12 cellular contexts compared by ENCODE assay signal in the genomic region with DNA sequence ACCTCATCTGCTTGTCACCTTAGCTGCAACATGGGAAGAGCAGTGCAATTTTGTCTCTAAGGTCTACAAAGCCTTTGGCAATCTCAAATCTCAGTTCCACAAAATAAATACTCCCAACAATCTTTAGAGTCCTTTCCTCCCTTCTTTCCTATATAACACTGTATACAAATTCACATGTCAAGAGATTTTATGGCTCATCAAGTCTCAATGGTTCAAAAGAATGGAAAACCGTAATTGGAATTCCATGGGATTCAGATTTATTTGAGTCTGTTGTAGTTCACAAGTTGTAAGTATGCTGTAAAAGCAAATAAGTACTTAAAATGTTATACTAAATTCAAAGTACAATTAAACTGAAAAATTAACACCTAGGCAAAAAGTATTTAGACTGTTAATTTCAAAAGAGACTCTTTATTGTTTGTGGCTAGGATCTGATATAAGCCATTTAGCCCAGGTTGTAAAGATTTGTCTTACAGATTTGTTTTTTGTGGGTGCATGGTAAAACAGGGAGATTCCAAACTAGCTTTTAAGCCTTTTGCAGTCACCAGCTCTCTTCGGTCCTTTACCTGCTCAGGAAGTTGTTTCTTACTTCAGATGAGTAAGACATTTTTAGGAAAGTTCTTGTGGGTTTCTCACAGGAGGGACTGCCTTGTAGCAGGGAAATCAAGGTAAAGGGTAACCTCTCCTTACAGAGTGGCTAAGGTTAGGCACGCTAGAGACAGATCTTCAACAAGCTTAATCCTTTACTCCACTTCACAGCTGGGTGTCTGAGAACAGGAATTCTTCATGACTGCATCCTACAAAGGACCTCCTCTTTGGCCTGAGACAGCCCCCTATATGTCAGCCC. TPM values are rescaled to one million over a fixed set of nuclear protein-coding genes. Genes with fewer than 3 reads are reported as not detected.
DNase-seq lines count a peak whose midpoint lies in the region; ATAC-seq and TF ChIP-seq lines count a peak whose summit lies in the region.
"Had no signal": no experiment of that assay in that cellular context is flagged by ENCODE, and none has a peak within 500 bp of the region (broad histone marks: within the 10 kb centered on the region; RNA-seq: fewer than 3 reads in every experiment).

No MANE protein-coding gene starts in this region.

- no peak overlapping the region for H3K4me3 Mint-ChIP-seq in activated CD4-positive, alpha-beta T cell treated with anti-CD3 and anti-CD28 coated beads, Interleukin-2, amount 10 ng/mL, durations not matched to agents 7 days and 5 days
- H3K4me3 Mint-ChIP-seq in stimulated activated naive CD8-positive, alpha-beta T cell treated with anti-CD3 and anti-CD28 coated beads, Interleukin-15, amount 100 ng/mL, for 72 hours: peak overlapping the region; percentile 7 to 33

- DNase-seq in activated CD4-positive, alpha-beta T cell treated with anti-CD3 and anti-CD28 coated beads, Interleukin-2, amount 10 ng/mL, durations not matched to agents 7 days and 5 days: no peak
- no peak for DNase-seq in activated CD4-positive, alpha-beta T cell treated with anti-CD3 and anti-CD28 coated beads for 48 hours
- no peak for DNase-seq in Panc1 (ENCODE audit: low read depth, low spot score)
- no peak for DNase-seq in hepatocyte (ENCODE audit: low spot score)
- DNase-seq in stimulated activated naive CD8-positive, alpha-beta T cell treated with anti-CD3 and anti-CD28 coated beads, Interleukin-15, amount 100 ng/mL, for 72 hours: peak in 1 of 2 donors; percentile 23
- no peak for DNase-seq in Kasumi-1 (lab: John Stamatoyannopoulos, UW)
- no peak for DNase-seq in GM13976 (ENCODE audit: low spot score)
- DNase-seq: amniotic stem cell, nucleus accumbens, T-helper 9 cell had no signal

- H3K27ac Mint-ChIP-seq in activated CD4-positive, alpha-beta T cell treated with anti-CD3 and anti-CD28 coated beads, Interleukin-2, amount 10 ng/mL, durations not matched to agents 7 days and 5 days: peak overlapping the region; percentile 2
- peak overlapping the region in 1 of 2 donors; percentile 23 for H3K27ac Mint-ChIP-seq in stimulated activated naive CD8-positive, alpha-beta T cell treated with anti-CD3 and anti-CD28 coated beads, Interleukin-15, amount 100 ng/mL, for 72 hours

- H3K36me3 Mint-ChIP-seq in activated CD4-positive, alpha-beta T cell treated with anti-CD3 and anti-CD28 coated beads, Interleukin-2, amount 10 ng/mL, durations not matched to agents 7 days and 5 days (ENCODE audit: low read depth): peaks cover 6% of the 10 kb centered on the region

- no TSS peak for BruUV-seq in Panc1 (replicated peaks; lab: Mats Ljungman, UMichigan)

- POLR2A ChIA-PET in activated CD4-positive, alpha-beta T cell treated with anti-CD3 and anti-CD28 coated beads, Interleukin-2, amount 10 ng/mL, durations not matched to agents 7 days and 5 days (lab: Charles Lee): no interaction called here
- POLR2A ChIA-PET in Panc1 (lab: Charles Lee): interaction anchor here (0.6 kb wide), 1 partner anchor 203 kb away, joined by 6 read pairs; no protein-coding TSS in a partner anchor

- H4K20me1 ChIP-seq in hepatocyte (ENCODE audit: insufficient read depth, poor library complexity, severe bottlenecking): peaks cover 11% of the 10 kb centered on the region

- H3K4me1 ChIP-seq in Panc1 (ENCODE audit: control insufficient read depth, insufficient read depth, low read length) (peaks cover 12% of the 10 kb centered on the region; the same call in 1 of the 2 replicates), hepatocyte (ENCODE audit: insufficient read depth) (peaks cover 52% of the 10 kb centered on the region)

- H3K9me2 ChIP-seq in hepatocyte (replicated peaks; ENCODE audit: insufficient read depth): no peaks in the 10 kb centered on the region

- H3K9me3 ChIP-seq in Panc1 (ENCODE audit: control insufficient read depth, insufficient read depth, low read depth, low read length): no peaks in the 10 kb centered on the region
- no peaks in the 10 kb centered on the region for H3K9me3 ChIP-seq in hepatocyte (ENCODE audit: low read depth)

- CTCF ChIA-PET in activated CD4-positive, alpha-beta T cell treated with anti-CD3 and anti-CD28 coated beads, Interleukin-2, amount 10 ng/mL, durations not matched to agents 7 days and 5 days (lab: Charles Lee): interaction anchor here (0.9 to 2.1 kb wide), 4 partner anchors 10 to 201 kb away, joined by 3 to 7 read pairs (median 5); no protein-coding TSS in a partner anchor
- CTCF ChIA-PET in Panc1 (lab: Charles Lee): interaction anchor here (0.6 to 1.0 kb wide), 2 partner anchors 24 to 115 kb away, joined by 3 read pairs; no protein-coding TSS in a partner anchor

- in situ Hi-C loops in Panc1 (cut with HindIII; ENCODE audit: low pct_unique_long_range_greater_than_20kb, low sequenced_read_pairs): no loop called here
- in situ Hi-C loops in GM13976 (cut with MboI; ENCODE audit: low sequenced_read_pairs, unreplicated experiment): loop anchor here (10.0 kb wide), 1 partner anchor 177 kb away; no protein-coding TSS in a partner anchor

- H2AFZ ChIP-seq in hepatocyte: no peak overlapping the region

- H3K4me1 Mint-ChIP-seq in activated CD4-positive, alpha-beta T cell treated with anti-CD3 and anti-CD28 coated beads, Interleukin-2, amount 10 ng/mL, durations not matched to agents 7 days and 5 days: peaks cover 54% of the 10 kb centered on the region
- peaks cover 66% of the 10 kb centered on the region for H3K4me1 Mint-ChIP-seq in stimulated activated naive CD8-positive, alpha-beta T cell treated with anti-CD3 and anti-CD28 coated beads, Interleukin-15, amount 100 ng/mL, for 72 hours

- H3K36me3 ChIP-seq in Panc1 (ENCODE audit: control insufficient read depth, insufficient read depth, low read length) (no peaks in the 10 kb centered on the region), hepatocyte (replicated peaks; ENCODE audit: insufficient read depth, low read depth) (no peaks in the 10 kb centered on the region)

- H3K27me3 ChIP-seq in Panc1 (ENCODE audit: control insufficient read depth, insufficient read depth, low read length): no peaks in the 10 kb centered on the region
- H3K27me3 ChIP-seq in hepatocyte: no peaks in the 10 kb centered on the region

- peak overlapping the region; percentile 74 for H3K4me2 ChIP-seq in hepatocyte

- H3K9me3 Mint-ChIP-seq in activated CD4-positive, alpha-beta T cell treated with anti-CD3 and anti-CD28 coated beads, Interleukin-2, amount 10 ng/mL, durations not matched to agents 7 days and 5 days: no peaks in the 10 kb centered on the region
- no peaks in the 10 kb centered on the region for H3K9me3 Mint-ChIP-seq in stimulated activated naive CD8-positive, alpha-beta T cell treated with anti-CD3 and anti-CD28 coated beads, Interleukin-15, amount 100 ng/mL, for 72 hours

- H3K4me3 ChIP-seq in Panc1 (ENCODE audit: low read depth in 2 of 2, low read length in 2 of 2): no peak overlapping the region
- no peak overlapping the region for H3K4me3 ChIP-seq in hepatocyte

- peaks cover 4% of the 10 kb centered on the region for H3K27me3 Mint-ChIP-seq in activated CD4-positive, alpha-beta T cell treated with anti-CD3 and anti-CD28 coated beads, Interleukin-2, amount 10 ng/mL, durations not matched to agents 7 days and 5 days
- no peaks in the 10 kb centered on the region for H3K27me3 Mint-ChIP-seq in stimulated activated naive CD8-positive, alpha-beta T cell treated with anti-CD3 and anti-CD28 coated beads, Interleukin-15, amount 100 ng/mL, for 72 hours

- TF ChIP-seq CTCF in Panc1 (IDR thresholded peaks at IDR 0.05) (no peak), hepatocyte (IDR thresholded peaks at IDR 0.05; ENCODE audit: poor library complexity) (no peak), GM13976 (IDR thresholded peaks at IDR 0.05; ENCODE audit: borderline replicate concordance, control extremely low read depth, extremely low read depth, insufficient read depth, missing control alignments) (no peak)

- ATAC-seq in Panc1 (no peak), HG02884 (IDR thresholded peaks at IDR 0.05; ENCODE audit: unreplicated experiment) (no peak)
- ATAC-seq in stimulated activated naive CD8-positive, alpha-beta T cell treated with anti-CD3 and anti-CD28 coated beads, Interleukin-15, amount 100 ng/mL, for 72 hours: peak; percentile 50
- ATAC-seq: left lobe of liver had no signal

- WGBS in hepatocyte (ENCODE audit: low lambda C conversion rate, missing lambda C conversion rate): 59% methylated on average over 3 of the region's 3 CpGs

- H3K79me2 ChIP-seq in hepatocyte: peaks cover 100% of the 10 kb centered on the region

- H3K27ac ChIP-seq in Panc1 (ENCODE audit: low read length) (0 out of 2 replicates have a peak overlapping the region, but pooled peaks have one; percentile 13), hepatocyte (peak overlapping the region; percentile 1)

- intact Hi-C loops in Panc1 (cut with micrococcal nuclease; ENCODE audit: unreplicated experiment): no loop called here

RNA-seq across cellular contexts. Expression of gene CMSS1, which starts 50.2 kb away (rescaled TPM):
- total RNA-seq in activated CD4-positive, alpha-beta T cell treated with anti-CD3 and anti-CD28 coated beads, Interleukin-2, amount 10 ng/mL, durations not matched to agents 7 days and 5 days: 10 to 100 TPM; 34.8 to 37.2 TPM
- total RNA-seq in Panc1 (2021; ENCODE audit: unreplicated experiment) (86.3 TPM), hepatocyte (6.9 and 11.8 TPM in 2 replicates)
- 96.3 TPM for polyA plus RNA-seq in Panc1 (2012; ENCODE audit: insufficient read length)
- polyA plus RNA-seq in hepatocyte: 17.0 and 19.2 TPM in 2 replicates
